ENCODE assay signal across 8 cellular contexts in the genomic region with DNA sequence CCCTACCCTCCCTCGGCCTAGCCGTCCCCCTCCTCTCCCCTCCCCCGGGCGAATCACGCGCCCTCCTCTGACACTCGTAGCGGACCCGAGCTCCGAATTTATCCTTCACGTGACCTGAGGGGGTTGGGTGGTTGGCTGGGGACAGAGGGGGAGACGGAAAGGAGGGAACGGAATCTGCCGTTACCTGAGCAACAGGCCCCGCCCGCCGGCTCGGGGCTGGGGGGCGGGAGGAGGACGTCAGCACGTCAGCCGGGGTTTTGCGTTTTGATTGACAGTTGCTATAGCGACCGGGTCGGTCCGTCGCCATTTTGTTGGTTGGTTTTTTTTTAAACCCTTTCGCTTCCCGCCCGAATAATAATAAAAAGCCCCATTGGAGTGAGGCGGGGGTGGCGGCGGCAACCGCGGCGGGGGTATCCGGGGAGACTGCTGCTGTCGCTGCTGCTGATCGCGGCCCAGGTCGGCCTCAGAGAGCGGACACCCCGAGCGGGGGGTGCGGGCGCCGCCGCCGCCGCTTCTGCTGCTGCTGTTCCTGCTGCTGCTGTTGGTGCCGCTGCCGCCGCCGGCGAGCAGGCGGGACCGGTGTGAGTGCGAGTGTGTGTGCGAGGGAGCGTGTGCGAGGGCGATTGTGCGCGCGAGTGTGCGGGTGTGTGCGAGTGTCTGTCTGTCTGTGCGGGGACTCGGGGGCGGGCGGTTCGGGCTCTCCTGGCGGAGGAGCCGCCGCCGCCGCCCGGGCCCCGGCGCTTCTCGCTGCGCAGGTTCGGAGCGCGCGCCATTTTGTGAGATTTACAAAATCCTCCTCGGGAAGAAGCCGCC. TPM values are rescaled to one million over a fixed set of nuclear protein-coding genes. Genes with fewer than 3 reads are reported as not detected.
DNase-seq lines count a peak whose midpoint lies in the region; ATAC-seq and TF ChIP-seq lines count a peak whose summit lies in the region.

Gene DYRK1A, plus strand, starts transcription at position 286 of the 813 bp plus-strand sequence. CDS start 53,602 bp downstream, outside the sequence.

- peak; percentile 59 for ATAC-seq in GM21576 (IDR thresholded peaks at IDR 0.05; ENCODE audit: unreplicated experiment)
- ATAC-seq in PC-3 = peak; percentile 71
- peak; percentile 92 for ATAC-seq in mucosa of descending colon

- H3K4me1 ChIP-seq in PC-3 (ENCODE audit: insufficient read depth, low read length) (peaks cover 28% of the 10 kb centered on the region), mucosa of descending colon (ENCODE audit: low read depth) (peaks cover 30% of the 10 kb centered on the region)

- H3K4me3 ChIP-seq in PC-3 (ENCODE audit: low read length) (peak within 1 kb of the TSS; percentile 79), mucosa of descending colon (peak within 1 kb of the TSS; percentile 98)

- TF ChIP-seq CTCF in PC-3 (conservative IDR thresholded peaks at IDR 0.05; ENCODE audit: low read depth, low read length) = no peak
- TF ChIP-seq CTCF in mucosa of descending colon (IDR thresholded peaks at IDR 0.05) = no peak

- H3K79me2 ChIP-seq in PC-3 (ENCODE audit: low read length) = peaks cover 57% of the 10 kb centered on the region

- CTCF ChIA-PET in PC-3 (lab: Charles Lee) = no interaction called here

- peaks cover 4% of the 10 kb centered on the region for H3F3A ChIP-seq in PC-3 (ENCODE audit: low read length, unreplicated experiment)

- POLR2A ChIA-PET in PC-3 (lab: Charles Lee; ENCODE audit: unreplicated experiment) = interaction anchor here (0.6 to 2.7 kb wide), 7 partner anchors 8 to 1434 kb away, joined by 3 to 15 read pairs (median 4); partner anchors contain the start of gene VPS26C

- H3K9me2 ChIP-seq in PC-3 (replicated peaks; ENCODE audit: low read length) = no peaks in the 10 kb centered on the region

- H4K20me1 ChIP-seq in PC-3 (ENCODE audit: low read length) = peaks cover 28% of the 10 kb centered on the region

- no peaks in the 10 kb centered on the region for H3K27me3 ChIP-seq in PC-3 (ENCODE audit: low read length)

- no peak for TF ChIP-seq RAD21 in Ishikawa (IDR thresholded peaks at IDR 0.05; ENCODE audit: low read depth)

- peak within 1 kb of the TSS; percentile 98 for H3K9ac ChIP-seq in PC-3 (ENCODE audit: low read length)

- TF ChIP-seq EP300 in Ishikawa (IDR thresholded peaks at IDR 0.05; ENCODE audit: borderline replicate concordance) = no peak; the same call in 1 of the 2 replicates

- no TSS peak for BruUV-seq in PC-3 (replicated peaks; lab: Mats Ljungman, UMichigan)

- DNase-seq in DMS114 treated with DMSO at 0.1 percent for 48 hours (lab: John Stamatoyannopoulos, UW; ENCODE audit: unreplicated experiment) = peak; percentile 91
- peak; percentile 99 for DNase-seq in PC-3
- peak; percentile 96 for DNase-seq in activated T-cell treated with anti-CD3 and anti-CD28 coated beads for 48 hours (ENCODE audit: low read depth)
- DNase-seq in epithelial cell of prostate (ENCODE audit: low read depth, low spot score) = peak; percentile 95
- peak; percentile 98 for DNase-seq in mucosa of descending colon
- peak; percentile 97 for DNase-seq in stimulated activated CD8-positive, alpha-beta memory T cell treated with anti-CD3 and anti-CD28 coated beads, Interleukin-4, amount 100 ng/mL, for 24 hours (ENCODE audit: low read depth)

- H3K4me2 ChIP-seq in PC-3 (ENCODE audit: low read length) = peak within 1 kb of the TSS; percentile 89

- H3K9me3 ChIP-seq in PC-3 (ENCODE audit: low read length) = no peaks in the 10 kb centered on the region
- H3K9me3 ChIP-seq in mucosa of descending colon = no peaks in the 10 kb centered on the region

- H2AFZ ChIP-seq in PC-3 (ENCODE audit: low read length) = peak within 1 kb of the TSS; percentile 77

- intact Hi-C loops in PC-3 (cut with micrococcal nuclease) (loop anchor here (1.0 to 10.0 kb wide), 2 partner anchors 8 to 212 kb away; no protein-coding TSS in a partner anchor), mucosa of descending colon (cut with DNase I, micrococcal nuclease) (loop anchor here in 1 of 2 donors (5.0 kb wide), 1 partner anchor 99 kb away; the partner anchor contains the start of gene VPS26C)

- H3K27ac ChIP-seq in PC-3 (ENCODE audit: low read length) (peak within 1 kb of the TSS; percentile 96), epithelial cell of prostate (peak within 1 kb of the TSS; percentile 97)

- no peaks in the 10 kb centered on the region for H3K36me3 ChIP-seq in PC-3 (ENCODE audit: low read depth, low read length)
- H3K36me3 ChIP-seq in mucosa of descending colon (ENCODE audit: low read depth) = no peaks in the 10 kb centered on the region

TF ChIP-seq in Ishikawa, 13 proteins besides CTCF, POLR2A, EP300 and RAD21:
- TF ChIP-seq EGR1 (IDR thresholded peaks at IDR 0.05) = no peak
- TF ChIP-seq, protein P1, sequence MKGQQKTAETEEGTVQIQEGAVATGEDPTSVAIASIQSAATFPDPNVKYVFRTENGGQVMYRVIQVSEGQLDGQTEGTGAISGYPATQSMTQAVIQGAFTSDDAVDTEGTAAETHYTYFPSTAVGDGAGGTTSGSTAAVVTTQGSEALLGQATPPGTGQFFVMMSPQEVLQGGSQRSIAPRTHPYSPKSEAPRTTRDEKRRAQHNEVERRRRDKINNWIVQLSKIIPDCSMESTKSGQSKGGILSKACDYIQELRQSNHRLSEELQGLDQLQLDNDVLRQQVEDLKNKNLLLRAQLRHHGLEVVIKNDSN (IDR thresholded peaks at IDR 0.05) = peak; percentile 99
- TF ChIP-seq FOXM1 (IDR thresholded peaks at IDR 0.05; ENCODE audit: borderline replicate concordance, low read depth) = peak; percentile 79
- TF ChIP-seq CREB1 (IDR thresholded peaks at IDR 0.05; ENCODE audit: low read depth) = peak; percentile 64
- TF ChIP-seq TCF12 (IDR thresholded peaks at IDR 0.05; ENCODE audit: low read depth) = peak; percentile 50
- TF ChIP-seq TAF1 (IDR thresholded peaks at IDR 0.05; ENCODE audit: low read depth) = peak; percentile 53
- TF ChIP-seq TEAD4 (IDR thresholded peaks at IDR 0.05) = 0 out of 2 replicates have a peak, but pooled peaks have one; percentile 23
- no peak for TF ChIP-seq CEBPB (IDR thresholded peaks at IDR 0.05)
- peak; percentile 88 for TF ChIP-seq YY1 (IDR thresholded peaks at IDR 0.05; ENCODE audit: low read depth)
TF ChIP-seq in Ishikawa: peak in this region for 7.

RNA-seq across cellular contexts. Expression of gene DYRK1A, which starts in this region (rescaled TPM):
- total RNA-seq in PC-3 (2014; rRNA removed) (48.7 and 59.1 TPM in 2 replicates), mucosa of descending colon (10 to 100 TPM; 61.2 to 76.5 (median 72.7) TPM)

Comparison
In these comparisons a context has a peak if more than half of its experiments do, and no peak if none do; other contexts are left out.
1. Peak in every context shown above with its lines: DNase-seq, ATAC-seq, H3K4me3 ChIP-seq and H3K27ac ChIP-seq.